In genomic region chr22:35379146-35379993, GRCh38 we compare ENCODE assay signal across 1 cellular context.
TF ChIP-seq lines count a peak whose summit lies in the region.

No MANE protein-coding gene starts in this region.

TF ChIP-seq in H1, 55 proteins besides CTCF, POLR2A, EP300 and RAD21:
- TF ChIP-seq SIX5 (IDR thresholded peaks at IDR 0.05; ENCODE audit: low read depth, low read length) = no peak
- no peak for TF ChIP-seq NRF1 (IDR thresholded peaks at IDR 0.05; ENCODE audit: low read depth, low read length)
- no peak for TF ChIP-seq MAFK (IDR thresholded peaks at IDR 0.05; ENCODE audit: low read depth, low read length)
- no peak for TF ChIP-seq POU5F1 (IDR thresholded peaks at IDR 0.05; ENCODE audit: low read depth, low read length)
- no peak for TF ChIP-seq TAF7 (optimal IDR thresholded peaks at IDR 0.05; ENCODE audit: borderline replicate concordance, low read depth, low read length)
- TF ChIP-seq ATF2 (IDR thresholded peaks at IDR 0.05; ENCODE audit: low read length) = no peak
- TF ChIP-seq KDM5A (IDR thresholded peaks at IDR 0.05; ENCODE audit: low read length) = no peak
- no peak for TF ChIP-seq POLR2AphosphoS5 (IDR thresholded peaks at IDR 0.05; ENCODE audit: low read depth, low read length)
